In genomic region chr5:50867140-50867539, GRCh38 we compare ENCODE assay signal across 22 cellular contexts.
"Had no signal": no experiment of that assay in that cellular context is flagged by ENCODE, and none has a peak within 500 bp of the region (broad histone marks: within the 10 kb centered on the region; RNA-seq: fewer than 3 reads in every experiment).

No MANE protein-coding gene starts in this region.

- H3K4me3 Mint-ChIP-seq: activated B cell treated with CpG ODN at 0.5 μM for 24 hours; activated CD4-positive, alpha-beta memory T cell treated with anti-CD3 and anti-CD28 coated beads for 36 hours; activated CD4-positive, alpha-beta T cell treated with anti-CD3 and anti-CD28 coated beads, Interleukin-2, amount 10 ng/mL, durations not matched to agents 24 days and 14 days; activated naive CD4-positive, alpha-beta T cell treated with anti-CD3 and anti-CD28 coated beads for 36 hours; activated naive CD8-positive, alpha-beta T cell treated with anti-CD3 and anti-CD28 coated beads for 36 hours; activated T-cell treated with anti-CD3 and anti-CD28 coated beads, Interleukin-2, amount 50 U/mL, for 4 hours; activated T-helper 17 cell treated with anti-CD3 and anti-CD28 coated beads, Interleukin-2, amount 50 U/mL, for 72 hours; T-helper 17 cell had no signal

- H3K9me3 ChIP-seq: SJSA1 had no signal

- H3K27me3 ChIP-seq: SJSA1 had no signal

- H3K4me1 Mint-ChIP-seq: activated B cell treated with CpG ODN at 0.5 μM for 24 hours; activated CD4-positive, alpha-beta T cell treated with anti-CD3 and anti-CD28 coated beads, Interleukin-2, amount 10 ng/mL, durations not matched to agents 24 days and 14 days; activated naive CD8-positive, alpha-beta T cell treated with anti-CD3 and anti-CD28 coated beads for 36 hours; activated T-helper 17 cell treated with anti-CD3 and anti-CD28 coated beads, Interleukin-2, amount 50 U/mL, for 72 hours; T-helper 17 cell had no signal

- H3K27ac Mint-ChIP-seq: activated B cell treated with CpG ODN at 0.5 μM for 24 hours; activated CD4-positive, alpha-beta memory T cell treated with anti-CD3 and anti-CD28 coated beads for 36 hours; activated CD4-positive, alpha-beta T cell treated with anti-CD3 and anti-CD28 coated beads, Interleukin-2, amount 10 ng/mL, durations not matched to agents 24 days and 14 days; activated naive CD4-positive, alpha-beta T cell treated with anti-CD3 and anti-CD28 coated beads for 36 hours; activated naive CD8-positive, alpha-beta T cell treated with anti-CD3 and anti-CD28 coated beads for 36 hours; activated T-helper 17 cell treated with anti-CD3 and anti-CD28 coated beads, Interleukin-2, amount 50 U/mL, for 72 hours; T-helper 17 cell had no signal

- H3K9me3 Mint-ChIP-seq: activated B cell treated with CpG ODN at 0.5 μM for 24 hours; activated CD4-positive, alpha-beta memory T cell treated with anti-CD3 and anti-CD28 coated beads for 36 hours; activated CD4-positive, alpha-beta T cell treated with anti-CD3 and anti-CD28 coated beads, Interleukin-2, amount 10 ng/mL, durations not matched to agents 24 days and 14 days; activated naive CD4-positive, alpha-beta T cell treated with anti-CD3 and anti-CD28 coated beads for 36 hours; activated naive CD8-positive, alpha-beta T cell treated with anti-CD3 and anti-CD28 coated beads for 36 hours; activated T-cell treated with anti-CD3 and anti-CD28 coated beads, Interleukin-2, amount 50 U/mL, for 4 hours; activated T-helper 17 cell treated with anti-CD3 and anti-CD28 coated beads, Interleukin-2, amount 50 U/mL, for 72 hours had no signal

- ATAC-seq: activated T-cell treated with anti-CD3 and anti-CD28 coated beads, Interleukin-2, amount 50 U/mL, for 4 hours; activated T-helper 17 cell treated with anti-CD3 and anti-CD28 coated beads, Interleukin-2, amount 50 U/mL, for 72 hours; K562; PC-3; SK-N-SH treated with all-trans-retinoic acid at 6 μM for 48 hours; T-helper 17 cell had no signal

- DNase-seq: activated B cell treated with CpG ODN at 0.5 μM for 24 hours; activated CD4-positive, alpha-beta memory T cell treated with anti-CD3 and anti-CD28 coated beads for 36 hours; activated CD4-positive, alpha-beta T cell treated with anti-CD3 and anti-CD28 coated beads for 1 hour; activated CD4-positive, alpha-beta T cell treated with anti-CD3 and anti-CD28 coated beads, Interleukin-2, amount 10 ng/mL, durations not matched to agents 24 days and 14 days; activated CD8-positive, alpha-beta memory T cell treated with anti-CD3 and anti-CD28 coated beads for 24 hours; activated gamma-delta T cell; activated naive CD4-positive, alpha-beta T cell treated with anti-CD3 and anti-CD28 coated beads for 36 hours; activated naive CD8-positive, alpha-beta T cell treated with anti-CD3 and anti-CD28 coated beads for 36 hours; activated T-cell treated with anti-CD3 and anti-CD28 coated beads, Interleukin-2, amount 50 U/mL, for 4 hours; Kasumi-1; NCI-H146; NCI-H1930; NCI-H345; NCI-H510A; PC-3; SHP77; T-helper 17 cell; T-helper 9 cell had no signal

- H3K36me3 Mint-ChIP-seq: activated CD4-positive, alpha-beta memory T cell treated with anti-CD3 and anti-CD28 coated beads for 36 hours; activated naive CD8-positive, alpha-beta T cell treated with anti-CD3 and anti-CD28 coated beads for 36 hours had no signal

- H3K4me3 ChIP-seq: K562, SJSA1 had no signal

- H3K27ac ChIP-seq: SJSA1 had no signal

- H3K36me3 ChIP-seq: SJSA1 had no signal

- H3K4me1 ChIP-seq: SJSA1 had no signal
